ENCODE assay signal across 8 cellular contexts in genomic region chr5:58462623-58463230, GRCh38. TPM values are rescaled to one million over a fixed set of nuclear protein-coding genes. Genes with fewer than 3 reads are reported as not detected.
DNase-seq lines count a peak whose midpoint lies in the region; ATAC-seq and TF ChIP-seq lines count a peak whose summit lies in the region.

No MANE protein-coding gene starts in this region.

- H3K79me2 ChIP-seq in MM.1S (ENCODE audit: low read length): peaks cover 11% of the 10 kb centered on the region

- peaks cover 3% of the 10 kb centered on the region; the same call in 1 of the 2 replicates for H3F3A ChIP-seq in MM.1S (ENCODE audit: insufficient read depth, low read length)

- TF ChIP-seq CTCF in cardiac muscle cell (IDR thresholded peaks at IDR 0.05; ENCODE audit: low read depth, low read length) (peak; percentile 41), MM.1S (IDR thresholded peaks at IDR 0.05; ENCODE audit: low read length) (peak; percentile 47), VCaP (conservative IDR thresholded peaks at IDR 0.05) (peak; percentile 68), esophagus squamous epithelium (IDR thresholded peaks at IDR 0.05) (peak; percentile 28 to 81 (median 64)), ovary (IDR thresholded peaks at IDR 0.05) (peak in 2 of 3 donors; percentile 62 to 69)

- intact Hi-C loops in Right ventricle myocardium inferior (cut with DNase I) (loop anchor here (5.0 to 10.0 kb wide), 2 partner anchors 448 to 810 kb away; no protein-coding TSS in a partner anchor), esophagus squamous epithelium (cut with DNase I) (loop anchor here (5.0 to 10.0 kb wide), 4 partner anchors 575 to 1160 kb away; no protein-coding TSS in a partner anchor), ovary (cut with DNase I) (loop anchor here (5.0 kb wide), 3 partner anchors 680 to 1165 kb away; no protein-coding TSS in a partner anchor)

- no peak overlapping the region for H2AFZ ChIP-seq in MM.1S (ENCODE audit: low read length)

- no peak overlapping the region for H3K4me3 ChIP-seq in cardiac muscle cell
- H3K4me3 ChIP-seq in MM.1S (ENCODE audit: low read length): no peak overlapping the region
- no peak overlapping the region for H3K4me3 ChIP-seq in esophagus squamous epithelium
- no peak overlapping the region for H3K4me3 ChIP-seq in ovary

- H3K27ac ChIP-seq in cardiac muscle cell: no peak overlapping the region
- H3K27ac ChIP-seq in MM.1S (ENCODE audit: low read length): no peak overlapping the region
- no peak overlapping the region for H3K27ac ChIP-seq in VCaP
- H3K27ac ChIP-seq in esophagus squamous epithelium: peak overlapping the region in 1 of 4 donors; percentile 50
- no peak overlapping the region for H3K27ac ChIP-seq in ovary

- no peak overlapping the region for H3K9ac ChIP-seq in MM.1S (ENCODE audit: low read length)

- no peak for TF ChIP-seq EP300 in ovary (IDR thresholded peaks at IDR 0.05)

- TF ChIP-seq POLR2A in esophagus squamous epithelium (IDR thresholded peaks at IDR 0.05) (no peak), ovary (IDR thresholded peaks at IDR 0.05) (no peak)

- no peak for ATAC-seq in Right ventricle myocardium inferior
- ATAC-seq in HG02885 (IDR thresholded peaks at IDR 0.05; ENCODE audit: poor library complexity, unreplicated experiment): no peak

- H3K27me3 ChIP-seq in cardiac muscle cell (no peaks in the 10 kb centered on the region), MM.1S (replicated peaks; ENCODE audit: insufficient read depth, low read length) (no peaks in the 10 kb centered on the region), esophagus squamous epithelium (no peaks in the 10 kb centered on the region), ovary (no peaks in the 10 kb centered on the region)

- H3K4me2 ChIP-seq in MM.1S (ENCODE audit: low read depth, low read length): no peak overlapping the region

- DNase-seq in cardiac muscle cell (ENCODE audit: low read depth in 1 of 2, low spot score in 1 of 2): peak; percentile 52 to 82
- DNase-seq in Right ventricle myocardium inferior (ENCODE audit: missing footprints): no peak
- DNase-seq in MM.1S: peak; percentile 62
- DNase-seq in esophagus squamous epithelium (lab: John Stamatoyannopoulos, UW): no peak
- peak in 1 of 5 donors; percentile 49 for DNase-seq in ovary
- DNase-seq in NK-92 treated with Interleukin-12 subunit alpha and Interleukin-12 subunit beta, amount 100 ng/mL, for 24 hours (lab: John Stamatoyannopoulos, UW): no peak

- WGBS in esophagus squamous epithelium, 2 donors: 3 to 4% methylated on average over 4 of the region's 4 CpGs
- WGBS in ovary, 3 donors: 4 to 7% (median 4%) methylated on average over 4 of the region's 4 CpGs

- no peaks in the 10 kb centered on the region for H3K4me1 ChIP-seq in cardiac muscle cell (ENCODE audit: low read depth)
- H3K4me1 ChIP-seq in MM.1S (ENCODE audit: low read length): peaks cover 29% of the 10 kb centered on the region
- H3K4me1 ChIP-seq in esophagus squamous epithelium: peaks cover 0 to 30% (median 10%) of the 10 kb centered on the region in 3 donors
- H3K4me1 ChIP-seq in ovary (ENCODE audit: insufficient read depth): peaks cover 2% of the 10 kb centered on the region

- H3K36me3 ChIP-seq in cardiac muscle cell: no peaks in the 10 kb centered on the region
- H3K36me3 ChIP-seq in MM.1S (replicated peaks; ENCODE audit: insufficient read depth, low read length): no peaks in the 10 kb centered on the region
- H3K36me3 ChIP-seq in esophagus squamous epithelium: peaks cover 0 to 2% (median 0%) of the 10 kb centered on the region in 3 donors
- H3K36me3 ChIP-seq in ovary: no peaks in the 10 kb centered on the region

- H3K9me3 ChIP-seq in cardiac muscle cell (ENCODE audit: low read depth) (no peaks in the 10 kb centered on the region), MM.1S (replicated peaks; ENCODE audit: insufficient read depth, low read length) (no peaks in the 10 kb centered on the region), esophagus squamous epithelium (no peaks in the 10 kb centered on the region), ovary (no peaks in the 10 kb centered on the region)

- no peaks in the 10 kb centered on the region for H4K20me1 ChIP-seq in MM.1S (ENCODE audit: insufficient read depth, low read length)

- no peaks in the 10 kb centered on the region for H3K9me2 ChIP-seq in MM.1S (replicated peaks; ENCODE audit: insufficient read depth, low read length)

RNA-seq across cellular contexts. Expression of gene PLK2, which starts 2.8 kb away (rescaled TPM):
- total RNA-seq in cardiac muscle cell: 130 and 147 TPM in 2 replicates
- 25.1 and 34.2 TPM in 2 replicates for polyA plus RNA-seq in cardiac muscle cell
- total RNA-seq in Right ventricle myocardium inferior: 66.4 TPM
- total RNA-seq in esophagus squamous epithelium: 100 to 1,000 TPM; 117 to 227 (median 151) TPM
- total RNA-seq in ovary: 100 to 1,000 TPM in 1 of 7 donors, 10 to 100 TPM in 6; 14.7 to 310 (median 41.1) TPM
- polyA plus RNA-seq in ovary: 10 to 100 TPM; 37.6 to 47.8 TPM

RNA-seq across cellular contexts. Expression of gene GAPT, which starts 28.5 kb away (rescaled TPM):
- total RNA-seq in cardiac muscle cell: not detected in 2 replicates
- polyA plus RNA-seq in cardiac muscle cell: not detected in 2 replicates
- 0.92 TPM for total RNA-seq in Right ventricle myocardium inferior
- 1 to 10 TPM in 1 of 4 donors, under 1 TPM in 2, not detected in 1; 0.09 to 2.9 (median 0.18) TPM for total RNA-seq in esophagus squamous epithelium
- total RNA-seq in ovary: 1 to 10 TPM in 2 of 7 donors, under 1 TPM in 4, not detected in 1; 0.07 to 1.6 (median 0.50) TPM
- polyA plus RNA-seq in ovary: 1 to 10 TPM in 1 of 2 donors, under 1 TPM in 1; 0.41 to 2.2 TPM

Comparison
In these comparisons a context has a peak if more than half of its experiments do, and no peak if none do; other contexts are left out.
1. DNase-seq: peak in cardiac muscle cell (2 of 2) and MM.1S (single experiment); none in Right ventricle myocardium inferior (single experiment), esophagus squamous epithelium (single experiment) and NK-92 treated with Interleukin-12 subunit alpha and Interleukin-12 subunit beta, amount 100 ng/mL, for 24 hours (single experiment).
2. Peak in every context shown above with its lines, with median percentiles within 50 percentile points of each other: CTCF ChIP-seq.